Comparison of ENCODE assay signal across 15 cellular contexts in the genomic region with DNA sequence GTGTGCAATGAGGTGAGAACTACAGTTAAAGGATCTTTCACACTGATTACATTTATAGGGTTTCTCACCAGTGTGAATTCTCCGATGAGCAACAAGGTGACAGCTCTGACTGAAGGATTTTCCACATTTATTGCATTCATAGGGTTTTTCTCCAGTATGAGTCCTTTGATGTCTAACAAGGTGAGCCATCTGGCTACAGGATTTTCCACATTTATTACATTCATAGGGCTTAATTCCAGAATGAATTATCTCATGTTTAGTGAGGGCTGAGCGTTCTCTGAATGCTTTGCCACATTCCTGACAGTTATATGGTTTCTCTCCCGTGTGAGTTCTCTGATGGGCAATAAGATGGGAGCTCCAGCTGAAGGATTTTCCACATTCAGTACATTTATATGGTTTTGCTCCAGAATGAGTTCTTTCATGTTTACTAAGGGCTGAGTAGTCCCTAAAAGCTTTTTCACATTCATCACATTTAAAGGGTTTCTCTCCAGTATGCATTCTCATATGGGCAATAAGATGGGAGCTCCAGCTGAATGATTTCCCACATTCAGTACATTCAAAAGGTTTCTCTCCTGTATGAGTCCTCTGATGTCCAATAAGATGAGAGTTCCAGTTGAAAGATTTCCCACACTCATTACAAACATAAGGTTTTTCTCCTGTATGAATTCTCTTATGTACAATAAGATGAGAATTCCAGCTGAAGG. TPM values are rescaled to one million over a fixed set of nuclear protein-coding genes. Genes with fewer than 3 reads are reported as not detected.
A peak's percentile ranks its signal among the peaks of the same experiment; 100 is the strongest.
DNase-seq lines count a peak whose midpoint lies in the region; TF ChIP-seq lines count a peak whose summit lies in the region.
"Had no signal": no experiment of that assay in that cellular context is flagged by ENCODE, and none has a peak within 500 bp of the region (broad histone marks: within the 10 kb centered on the region; RNA-seq: fewer than 3 reads in every experiment).

No MANE protein-coding gene starts in this region.

- H3K9me3 Mint-ChIP-seq in endothelial cell (ENCODE audit: unreplicated experiment): peaks cover 92% of the 10 kb centered on the region

- H3K27ac Mint-ChIP-seq in endothelial cell (ENCODE audit: unreplicated experiment): no peak overlapping the region

- H3K4me3 Mint-ChIP-seq in endothelial cell (ENCODE audit: unreplicated experiment): peak overlapping the region; percentile 86

- H3K9me3 ChIP-seq in subcutaneous abdominal adipose tissue (ENCODE audit: control insufficient read depth in 5 of 5, low read length in 5 of 5): peaks cover 91 to 100% (median 98%) of the 10 kb centered on the region in 5 donors
- H3K9me3 ChIP-seq in adrenal gland (replicated peaks in 1 of 3): peaks cover 22 to 98% (median 45%) of the 10 kb centered on the region in 3 donors

- H3K36me3 ChIP-seq in subcutaneous abdominal adipose tissue (ENCODE audit: control insufficient read depth in 5 of 5, insufficient read depth in 5 of 5, low read length in 5 of 5): peaks cover 46 to 67% (median 58%) of the 10 kb centered on the region in 5 donors
- peaks cover 0 to 39% of the 10 kb centered on the region in 2 donors for H3K36me3 ChIP-seq in adrenal gland (replicated peaks in 1 of 2)

- H3K4me1 Mint-ChIP-seq in endothelial cell (ENCODE audit: unreplicated experiment): no peaks in the 10 kb centered on the region

- no peak overlapping the region for H3K9ac ChIP-seq in subcutaneous abdominal adipose tissue (ENCODE audit: low read length in 5 of 5)

- peaks cover 8% of the 10 kb centered on the region for H3K27me3 Mint-ChIP-seq in endothelial cell (ENCODE audit: unreplicated experiment)

- TF ChIP-seq POLR2A in adrenal gland (IDR thresholded peaks at IDR 0.05): no peak

- H3K4me1 ChIP-seq in subcutaneous abdominal adipose tissue (ENCODE audit: control insufficient read depth in 5 of 5, insufficient read depth in 5 of 5, low read length in 5 of 5) (no peaks in the 10 kb centered on the region), adrenal gland (replicated peaks in 1 of 2) (no peaks in the 10 kb centered on the region)
- H3K4me1 ChIP-seq: ascending aorta had no signal

- no peaks in the 10 kb centered on the region for H3K27me3 ChIP-seq in subcutaneous abdominal adipose tissue (ENCODE audit: control insufficient read depth in 5 of 5, insufficient read depth in 4 of 5, low read length in 5 of 5)
- no peaks in the 10 kb centered on the region for H3K27me3 ChIP-seq in adrenal gland
- H3K27me3 ChIP-seq: ascending aorta had no signal

- TF ChIP-seq CTCF in endothelial cell (IDR thresholded peaks at IDR 0.05; ENCODE audit: unreplicated experiment): no peak
- TF ChIP-seq CTCF in adrenal gland (IDR thresholded peaks at IDR 0.05): no peak

- 97 to 99% (median 98%) methylated on average over 3 of the region's 3 CpGs for WGBS in adrenal gland, 4 donors

- intact Hi-C loops in adrenal gland (cut with DNase I): loop anchor here in 1 of 2 donors (10.0 kb wide), 2 partner anchors 146 to 276 kb away; no protein-coding TSS in a partner anchor

- H3K4me3 ChIP-seq in subcutaneous abdominal adipose tissue (ENCODE audit: low read depth in 1 of 5, low read length in 5 of 5): peak overlapping the region; percentile 11 to 57 (median 48)
- peak overlapping the region in 1 of 4 donors; percentile 21 for H3K4me3 ChIP-seq in adrenal gland
- H3K4me3 ChIP-seq: dorsolateral prefrontal cortex had no signal

- H3K27ac ChIP-seq in subcutaneous abdominal adipose tissue (ENCODE audit: low read depth, low read length): no peak overlapping the region
- no peak overlapping the region for H3K27ac ChIP-seq in adrenal gland
- H3K27ac ChIP-seq: ascending aorta, dorsolateral prefrontal cortex had no signal

- peaks cover 96% of the 10 kb centered on the region for H3K36me3 Mint-ChIP-seq in endothelial cell (ENCODE audit: low read depth, unreplicated experiment)

- DNase-seq in NCI-H82 (lab: John Stamatoyannopoulos, UW) (peak; percentile 3), NCI-H82 treated with DMSO at 0.1 percent for 48 hours (lab: John Stamatoyannopoulos, UW; ENCODE audit: unreplicated experiment) (no peak), endothelial cell (ENCODE audit: low spot score) (no peak), adrenal gland (no peak)
- DNase-seq in stimulated activated CD4-positive, alpha-beta T cell treated with anti-CD3 and anti-CD28 coated beads, Interleukin-2, amount 100 ng/mL, for 24 hours: no peak
- DNase-seq: ACHN; activated CD4-positive, alpha-beta T cell treated with anti-CD3 and anti-CD28 coated beads, Interleukin-2, amount 50 U/mL, for 1 hour; dorsolateral prefrontal cortex; NCI-H1436; NCI-H526; stimulated activated CD4-positive, alpha-beta T cell treated with anti-CD3 and anti-CD28 coated beads, Interleukin-1b, Interleukin-23, amount 100 ng/mL, for 48 hours had no signal

RNA-seq across cellular contexts. Expression of a gene that starts 4.4 kb away (rescaled TPM):
- 1.8 TPM for total RNA-seq in endothelial cell (ENCODE audit: unreplicated experiment)
- total RNA-seq in adrenal gland: 1 to 10 TPM in 3 of 8 donors, under 1 TPM in 2, not detected in 3; 0.41 to 2.0 (median 1.0) TPM
- 10 to 100 TPM in 1 of 3 donors, 1 to 10 TPM in 2; 1.2 to 13.8 (median 4.1) TPM for polyA plus RNA-seq in adrenal gland
- total RNA-seq: ascending aorta had no signal

RNA-seq across cellular contexts. Expression of a gene that starts 23.9 kb away (rescaled TPM):
- total RNA-seq in endothelial cell (ENCODE audit: unreplicated experiment) (22.3 TPM), adrenal gland (10 to 100 TPM; 10.9 to 27.1 (median 18.8) TPM)
- 10 to 100 TPM in 1 of 3 donors, 1 to 10 TPM in 2; 5.9 to 13.3 (median 8.8) TPM for polyA plus RNA-seq in adrenal gland

RNA-seq across cellular contexts. Expression of a gene that starts 31.2 kb away (rescaled TPM):
- 10.4 TPM for total RNA-seq in endothelial cell (ENCODE audit: unreplicated experiment)
- total RNA-seq in adrenal gland: 1 to 10 TPM; 2.4 to 6.1 (median 5.5) TPM
- polyA plus RNA-seq in adrenal gland: 1 to 10 TPM; 3.5 to 4.9 (median 3.5) TPM

RNA-seq across cellular contexts. Expression of a gene that starts 43.5 kb away (rescaled TPM):
- total RNA-seq in endothelial cell (ENCODE audit: unreplicated experiment): 14.0 TPM
- 1 to 10 TPM in 7 of 8 donors, under 1 TPM in 1; 0.42 to 9.0 (median 4.4) TPM for total RNA-seq in adrenal gland
- 1 to 10 TPM; 3.8 to 6.7 (median 4.5) TPM for polyA plus RNA-seq in adrenal gland

RNA-seq across cellular contexts. Expression of a gene that starts 55.1 kb away (rescaled TPM):
- not detected for total RNA-seq in endothelial cell (ENCODE audit: unreplicated experiment)
- 1 to 10 TPM in 1 of 8 donors, under 1 TPM in 2, not detected in 5; 0.25 to 1.8 (median 0.74) TPM for total RNA-seq in adrenal gland
- 1 to 10 TPM in 2 of 3 donors, under 1 TPM in 1; 0.13 to 4.3 (median 1.8) TPM for polyA plus RNA-seq in adrenal gland
- total RNA-seq: ascending aorta, kidney epithelial cell, urinary bladder had no signal
